Comparison of ENCODE assay signal across 1 cellular context in the genomic region with DNA sequence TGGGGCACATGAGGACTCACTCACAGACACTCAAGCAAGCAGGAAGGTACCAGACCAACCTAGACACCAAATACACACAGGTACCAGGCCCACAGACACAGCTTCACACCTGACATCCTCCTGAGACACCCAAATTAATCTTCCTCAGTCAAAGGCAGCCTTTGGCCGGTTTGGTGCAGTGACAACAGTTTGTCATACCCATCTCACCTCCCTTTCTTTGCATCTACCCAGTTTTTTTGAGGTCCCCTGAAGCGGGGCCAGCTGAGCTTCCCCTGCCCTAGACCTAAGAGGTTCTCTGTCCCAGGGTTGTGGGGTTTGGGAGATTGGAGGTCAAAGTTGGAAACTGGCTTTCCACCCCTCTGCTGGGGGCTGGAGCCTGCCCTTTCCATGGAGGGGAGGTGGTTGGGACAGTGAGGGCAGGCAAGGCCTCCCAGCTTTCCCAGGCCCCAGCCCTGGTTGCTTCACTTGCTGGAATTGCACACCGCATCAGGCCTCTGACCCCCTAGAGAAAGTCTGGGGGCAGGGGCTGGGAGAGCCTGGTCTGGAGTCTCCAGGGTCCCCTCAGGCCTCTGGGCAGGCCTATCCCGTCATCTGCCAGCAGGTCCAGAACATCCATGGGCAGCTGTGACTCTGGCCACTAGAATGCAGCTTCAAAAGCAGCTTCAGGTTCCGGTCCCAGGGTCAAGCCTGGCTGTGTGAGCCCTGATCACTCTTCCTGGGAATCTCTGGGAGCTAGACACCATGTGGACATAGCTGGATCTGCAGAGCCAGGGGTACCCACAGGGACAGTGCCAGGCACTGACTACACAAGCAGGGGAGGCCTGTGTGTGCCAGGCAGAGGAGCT.
TF ChIP-seq lines count a peak whose summit lies in the region.

No MANE protein-coding gene starts in this region.

TF ChIP-seq in H1, 55 proteins besides CTCF, POLR2A, EP300 and RAD21:
- TF ChIP-seq BRCA1 (IDR thresholded peaks at IDR 0.05; ENCODE audit: low read depth, low read length) (no peak), SAP30 (IDR thresholded peaks at IDR 0.05; ENCODE audit: insufficient read depth, insufficient replicate concordance, low read length) (no peak), HDAC2 (IDR thresholded peaks at IDR 0.05; ENCODE audit: borderline replicate concordance in 1 of 2, low read depth in 2 of 2, low read length in 2 of 2) (no peak), SRF (IDR thresholded peaks at IDR 0.05; ENCODE audit: low read depth, low read length) (no peak), HDAC6 (IDR thresholded peaks at IDR 0.05; ENCODE audit: low read depth, low read length) (no peak), TCF12 (IDR thresholded peaks at IDR 0.05; ENCODE audit: low read depth, low read length) (no peak), MAX (IDR thresholded peaks at IDR 0.05) (no peak), ASH2L (IDR thresholded peaks at IDR 0.05; ENCODE audit: low read length) (no peak), SIRT6 (IDR thresholded peaks at IDR 0.05; ENCODE audit: low read length) (no peak), SIX5 (IDR thresholded peaks at IDR 0.05; ENCODE audit: low read depth, low read length) (no peak), FOSL1 (IDR thresholded peaks at IDR 0.05; ENCODE audit: insufficient read depth, low read depth, low read length) (no peak), NANOG (IDR thresholded peaks at IDR 0.05; ENCODE audit: insufficient read depth, low read depth, low read length, poor library complexity, severe bottlenecking) (no peak)
- TF ChIP-seq, protein P1, sequence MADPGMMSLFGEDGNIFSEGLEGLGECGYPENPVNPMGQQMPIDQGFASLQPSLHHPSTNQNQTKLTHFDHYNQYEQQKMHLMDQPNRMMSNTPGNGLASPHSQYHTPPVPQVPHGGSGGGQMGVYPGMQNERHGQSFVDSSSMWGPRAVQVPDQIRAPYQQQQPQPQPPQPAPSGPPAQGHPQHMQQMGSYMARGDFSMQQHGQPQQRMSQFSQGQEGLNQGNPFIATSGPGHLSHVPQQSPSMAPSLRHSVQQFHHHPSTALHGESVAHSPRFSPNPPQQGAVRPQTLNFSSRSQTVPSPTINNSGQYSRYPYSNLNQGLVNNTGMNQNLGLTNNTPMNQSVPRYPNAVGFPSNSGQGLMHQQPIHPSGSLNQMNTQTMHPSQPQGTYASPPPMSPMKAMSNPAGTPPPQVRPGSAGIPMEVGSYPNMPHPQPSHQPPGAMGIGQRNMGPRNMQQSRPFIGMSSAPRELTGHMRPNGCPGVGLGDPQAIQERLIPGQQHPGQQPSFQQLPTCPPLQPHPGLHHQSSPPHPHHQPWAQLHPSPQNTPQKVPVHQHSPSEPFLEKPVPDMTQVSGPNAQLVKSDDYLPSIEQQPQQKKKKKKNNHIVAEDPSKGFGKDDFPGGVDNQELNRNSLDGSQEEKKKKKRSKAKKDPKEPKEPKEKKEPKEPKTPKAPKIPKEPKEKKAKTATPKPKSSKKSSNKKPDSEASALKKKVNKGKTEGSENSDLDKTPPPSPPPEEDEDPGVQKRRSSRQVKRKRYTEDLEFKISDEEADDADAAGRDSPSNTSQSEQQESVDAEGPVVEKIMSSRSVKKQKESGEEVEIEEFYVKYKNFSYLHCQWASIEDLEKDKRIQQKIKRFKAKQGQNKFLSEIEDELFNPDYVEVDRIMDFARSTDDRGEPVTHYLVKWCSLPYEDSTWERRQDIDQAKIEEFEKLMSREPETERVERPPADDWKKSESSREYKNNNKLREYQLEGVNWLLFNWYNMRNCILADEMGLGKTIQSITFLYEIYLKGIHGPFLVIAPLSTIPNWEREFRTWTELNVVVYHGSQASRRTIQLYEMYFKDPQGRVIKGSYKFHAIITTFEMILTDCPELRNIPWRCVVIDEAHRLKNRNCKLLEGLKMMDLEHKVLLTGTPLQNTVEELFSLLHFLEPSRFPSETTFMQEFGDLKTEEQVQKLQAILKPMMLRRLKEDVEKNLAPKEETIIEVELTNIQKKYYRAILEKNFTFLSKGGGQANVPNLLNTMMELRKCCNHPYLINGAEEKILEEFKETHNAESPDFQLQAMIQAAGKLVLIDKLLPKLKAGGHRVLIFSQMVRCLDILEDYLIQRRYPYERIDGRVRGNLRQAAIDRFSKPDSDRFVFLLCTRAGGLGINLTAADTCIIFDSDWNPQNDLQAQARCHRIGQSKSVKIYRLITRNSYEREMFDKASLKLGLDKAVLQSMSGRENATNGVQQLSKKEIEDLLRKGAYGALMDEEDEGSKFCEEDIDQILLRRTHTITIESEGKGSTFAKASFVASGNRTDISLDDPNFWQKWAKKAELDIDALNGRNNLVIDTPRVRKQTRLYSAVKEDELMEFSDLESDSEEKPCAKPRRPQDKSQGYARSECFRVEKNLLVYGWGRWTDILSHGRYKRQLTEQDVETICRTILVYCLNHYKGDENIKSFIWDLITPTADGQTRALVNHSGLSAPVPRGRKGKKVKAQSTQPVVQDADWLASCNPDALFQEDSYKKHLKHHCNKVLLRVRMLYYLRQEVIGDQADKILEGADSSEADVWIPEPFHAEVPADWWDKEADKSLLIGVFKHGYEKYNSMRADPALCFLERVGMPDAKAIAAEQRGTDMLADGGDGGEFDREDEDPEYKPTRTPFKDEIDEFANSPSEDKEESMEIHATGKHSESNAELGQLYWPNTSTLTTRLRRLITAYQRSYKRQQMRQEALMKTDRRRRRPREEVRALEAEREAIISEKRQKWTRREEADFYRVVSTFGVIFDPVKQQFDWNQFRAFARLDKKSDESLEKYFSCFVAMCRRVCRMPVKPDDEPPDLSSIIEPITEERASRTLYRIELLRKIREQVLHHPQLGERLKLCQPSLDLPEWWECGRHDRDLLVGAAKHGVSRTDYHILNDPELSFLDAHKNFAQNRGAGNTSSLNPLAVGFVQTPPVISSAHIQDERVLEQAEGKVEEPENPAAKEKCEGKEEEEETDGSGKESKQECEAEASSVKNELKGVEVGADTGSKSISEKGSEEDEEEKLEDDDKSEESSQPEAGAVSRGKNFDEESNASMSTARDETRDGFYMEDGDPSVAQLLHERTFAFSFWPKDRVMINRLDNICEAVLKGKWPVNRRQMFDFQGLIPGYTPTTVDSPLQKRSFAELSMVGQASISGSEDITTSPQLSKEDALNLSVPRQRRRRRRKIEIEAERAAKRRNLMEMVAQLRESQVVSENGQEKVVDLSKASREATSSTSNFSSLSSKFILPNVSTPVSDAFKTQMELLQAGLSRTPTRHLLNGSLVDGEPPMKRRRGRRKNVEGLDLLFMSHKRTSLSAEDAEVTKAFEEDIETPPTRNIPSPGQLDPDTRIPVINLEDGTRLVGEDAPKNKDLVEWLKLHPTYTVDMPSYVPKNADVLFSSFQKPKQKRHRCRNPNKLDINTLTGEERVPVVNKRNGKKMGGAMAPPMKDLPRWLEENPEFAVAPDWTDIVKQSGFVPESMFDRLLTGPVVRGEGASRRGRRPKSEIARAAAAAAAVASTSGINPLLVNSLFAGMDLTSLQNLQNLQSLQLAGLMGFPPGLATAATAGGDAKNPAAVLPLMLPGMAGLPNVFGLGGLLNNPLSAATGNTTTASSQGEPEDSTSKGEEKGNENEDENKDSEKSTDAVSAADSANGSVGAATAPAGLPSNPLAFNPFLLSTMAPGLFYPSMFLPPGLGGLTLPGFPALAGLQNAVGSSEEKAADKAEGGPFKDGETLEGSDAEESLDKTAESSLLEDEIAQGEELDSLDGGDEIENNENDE (IDR thresholded peaks at IDR 0.05; ENCODE audit: insufficient replicate concordance, low read length): no peak
